In the genomic region with DNA sequence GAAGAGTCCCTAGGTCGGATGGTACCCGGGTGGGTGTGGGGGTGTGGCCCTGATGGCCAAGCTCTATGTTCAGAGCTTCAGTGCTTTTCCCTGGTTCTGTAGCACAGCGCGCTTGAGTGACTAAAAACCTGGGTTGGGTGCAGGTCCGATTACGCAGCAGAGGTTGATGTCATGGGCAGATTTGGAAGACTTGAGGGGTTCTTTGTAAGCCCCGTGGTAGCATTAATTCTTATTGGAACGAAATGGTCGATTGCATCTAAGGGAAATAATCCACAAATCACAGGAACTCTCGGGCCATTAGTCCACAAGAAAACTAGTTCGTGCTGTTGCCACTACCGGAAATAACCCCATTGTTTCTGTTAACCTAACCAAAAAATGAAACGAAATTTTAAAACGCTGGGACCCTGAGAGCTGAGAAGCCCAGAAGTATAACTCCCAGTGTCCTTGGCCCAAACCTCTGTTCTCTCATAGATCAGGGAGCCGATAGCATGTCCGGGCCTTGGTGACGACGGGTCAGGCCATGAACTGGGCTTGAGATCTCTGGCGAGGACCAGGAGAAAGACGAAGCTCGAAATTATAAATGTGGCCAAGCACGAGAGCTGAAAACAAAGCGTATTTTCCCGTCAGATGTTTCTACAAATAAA, we compare ENCODE assay signal across 1 cellular context.
A peak's percentile ranks its signal among the peaks of the same experiment; 100 is the strongest.
TF ChIP-seq lines count a peak whose summit lies in the region.

No MANE protein-coding gene starts in this region.

TF ChIP-seq in H1, 55 proteins besides CTCF, POLR2A, EP300 and RAD21:
- TF ChIP-seq CHD2 (IDR thresholded peaks at IDR 0.05; ENCODE audit: low read length) (no peak), CBX5 (IDR thresholded peaks at IDR 0.05; ENCODE audit: low read depth, low read length) (no peak), SIX5 (IDR thresholded peaks at IDR 0.05; ENCODE audit: low read depth, low read length) (no peak), HDAC2 (IDR thresholded peaks at IDR 0.05; ENCODE audit: borderline replicate concordance in 1 of 2, low read depth in 2 of 2, low read length in 2 of 2) (no peak), RNF2 (IDR thresholded peaks at IDR 0.05; ENCODE audit: borderline replicate concordance, low read depth, low read length, missing control alignments, poor library complexity, severe bottlenecking) (peak; percentile 97), SP1 (IDR thresholded peaks at IDR 0.05; ENCODE audit: low read depth, low read length) (no peak), SIRT6 (IDR thresholded peaks at IDR 0.05; ENCODE audit: low read length) (no peak), POU5F1 (IDR thresholded peaks at IDR 0.05; ENCODE audit: low read depth, low read length) (no peak), SP4 (IDR thresholded peaks at IDR 0.05; ENCODE audit: low read length) (no peak), SUZ12 (IDR thresholded peaks at IDR 0.05; ENCODE audit: low read length) (0 out of 2 replicates have a peak, but pooled peaks have one; percentile 45)
